In the genomic region with DNA sequence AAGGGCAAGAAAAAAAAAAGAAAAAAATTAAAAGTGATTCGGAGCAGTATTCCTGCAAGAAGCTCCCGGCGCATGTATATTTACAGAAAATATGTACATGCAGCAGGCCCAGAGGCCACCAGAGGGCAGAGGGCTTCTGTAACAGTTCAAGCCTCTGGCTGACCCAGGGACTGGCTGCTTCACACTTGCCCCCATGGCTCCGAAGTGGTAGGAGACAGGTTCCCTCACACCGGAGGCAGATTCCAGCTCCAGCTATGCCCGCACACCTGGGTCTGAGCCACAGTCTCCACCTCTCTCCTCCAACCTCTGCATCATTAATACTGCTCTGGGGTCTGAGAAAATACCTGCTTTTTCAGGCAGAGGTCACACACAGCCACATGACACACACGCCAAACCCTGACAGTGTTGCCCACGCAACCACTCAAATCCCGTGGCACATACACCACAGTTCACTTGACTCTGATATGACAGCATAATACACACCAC, we compare ENCODE assay signal across 8 cellular contexts. TPM values are rescaled to one million over a fixed set of nuclear protein-coding genes. Genes with fewer than 3 reads are reported as not detected.
A peak's percentile ranks its signal among the peaks of the same experiment; 100 is the strongest.
DNase-seq lines count a peak whose midpoint lies in the region; ATAC-seq and TF ChIP-seq lines count a peak whose summit lies in the region.

No MANE protein-coding gene starts in this region.

- no peaks in the 10 kb centered on the region for H3K9me3 Mint-ChIP-seq in osteocyte (ENCODE audit: unreplicated experiment)

- peaks cover 4% of the 10 kb centered on the region for H3K27me3 Mint-ChIP-seq in osteocyte (ENCODE audit: unreplicated experiment)

- H3K27ac Mint-ChIP-seq in osteocyte (ENCODE audit: unreplicated experiment) = no peak overlapping the region

- no peak overlapping the region for H3K4me3 Mint-ChIP-seq in osteocyte (ENCODE audit: unreplicated experiment)

- no peak overlapping the region for H3K4me3 ChIP-seq in fibroblast of mammary gland (ENCODE audit: control insufficient read depth, low read depth, low read length)

- no peaks in the 10 kb centered on the region for H3K4me1 Mint-ChIP-seq in osteocyte (ENCODE audit: unreplicated experiment)

- no peaks in the 10 kb centered on the region for H3K36me3 Mint-ChIP-seq in osteocyte (ENCODE audit: unreplicated experiment)

- peak; percentile 26 for DNase-seq in NCI-H2196 (lab: John Stamatoyannopoulos, UW; ENCODE audit: unreplicated experiment)
- DNase-seq in NCI-H2196 treated with DMSO at 0.1 percent for 48 hours (lab: John Stamatoyannopoulos, UW; ENCODE audit: unreplicated experiment) = no peak
- DNase-seq in NCI-H226 = peak; percentile 27
- DNase-seq in activated CD8-positive, alpha-beta memory T cell treated with anti-CD3 and anti-CD28 coated beads for 24 hours = peak; percentile 75
- peak; percentile 66 for DNase-seq in fibroblast of mammary gland (ENCODE audit: low read depth)
- DNase-seq in osteocyte (ENCODE audit: extremely low spot score, unreplicated experiment) = no peak
- DNase-seq in globus pallidus (ENCODE audit: low spot score) = no peak

- TF ChIP-seq CTCF in fibroblast of mammary gland (conservative IDR thresholded peaks at IDR 0.05; ENCODE audit: control insufficient read depth, insufficient read depth, low read depth, low read length) = peak; percentile 68
- peak; percentile 31 for TF ChIP-seq CTCF in osteocyte (IDR thresholded peaks at IDR 0.05)

- ATAC-seq in HG03159 (IDR thresholded peaks at IDR 0.05; ENCODE audit: unreplicated experiment) = no peak

RNA-seq across cellular contexts. Expression of a gene that starts 2.2 kb away (rescaled TPM):
- not detected in 2 replicates for total RNA-seq in osteocyte

RNA-seq across cellular contexts. Expression of a gene that starts 17.4 kb away (rescaled TPM):
- not detected in 2 replicates for total RNA-seq in osteocyte

RNA-seq across cellular contexts. Expression of a gene that starts 26.2 kb away (rescaled TPM):
- total RNA-seq in osteocyte = 51.5 and 57.2 TPM in 2 replicates

RNA-seq across cellular contexts. Expression of a gene that starts 26.2 kb away (rescaled TPM):
- total RNA-seq in osteocyte = 3.6 and 3.7 TPM in 2 replicates

RNA-seq across cellular contexts. Expression of a gene that starts 33.2 kb away (rescaled TPM):
- 0.73 TPM in 1 of 2 replicates, not detected in the other for total RNA-seq in osteocyte

Comparison
In these comparisons a context has a peak if more than half of its experiments do, and no peak if none do; other contexts are left out.
1. DNase-seq: peak in NCI-H2196 (single experiment), NCI-H226 (single experiment), activated CD8-positive, alpha-beta memory T cell treated with anti-CD3 and anti-CD28 coated beads for 24 hours (single experiment) and fibroblast of mammary gland (single experiment); none in NCI-H2196 treated with DMSO at 0.1 percent for 48 hours (single experiment), osteocyte (single experiment) and globus pallidus (single experiment).